Comparison of ENCODE assay signal across 5 cellular contexts in genomic region chr15:27639595-27639994, GRCh38.
"Had no signal": no experiment of that assay in that cellular context is flagged by ENCODE, and none has a peak within 500 bp of the region (broad histone marks: within the 10 kb centered on the region; RNA-seq: fewer than 3 reads in every experiment).

No MANE protein-coding gene starts in this region.

- H3K27me3 Mint-ChIP-seq: IgD-negative memory B cell had no signal

- H3K9ac ChIP-seq: GM23248 had no signal

- ATAC-seq: HepG2 had no signal

- H3K4me3 ChIP-seq: GM23248 had no signal

- H3K4me3 Mint-ChIP-seq: H9, IgD-negative memory B cell had no signal

- H3K27ac ChIP-seq: GM23248 had no signal

- H2AFZ ChIP-seq: GM23248 had no signal

- H3K27ac Mint-ChIP-seq: H9 had no signal

- DNase-seq: GM23248, HCEC 1CT had no signal
